Comparison of ENCODE assay signal across 33 cellular contexts in genomic region chr19:47538812-47539211, GRCh38. TPM values are rescaled to one million over a fixed set of nuclear protein-coding genes. Genes with fewer than 3 reads are reported as not detected.
"Had no signal": no experiment of that assay in that cellular context is flagged by ENCODE, and none has a peak within 500 bp of the region (broad histone marks: within the 10 kb centered on the region; RNA-seq: fewer than 3 reads in every experiment).

No MANE protein-coding gene starts in this region.

- H3K27me3 Mint-ChIP-seq: activated CD8-positive, alpha-beta T cell treated with anti-CD3 and anti-CD28 coated beads for 36 hours had no signal

- DNase-seq: activated CD4-positive, alpha-beta T cell treated with anti-CD3 and anti-CD28 coated beads, Interleukin-2, amount 10 ng/mL, durations not matched to agents 24 days and 14 days; activated CD4-positive, alpha-beta T cell treated with anti-CD3 and anti-CD28 coated beads, Interleukin-2, amount 50 U/mL, for 4 hours; activated CD8-positive, alpha-beta T cell treated with anti-CD3 and anti-CD28 coated beads for 36 hours; activated naive CD4-positive, alpha-beta T cell treated with anti-CD3 and anti-CD28 coated beads, Interleukin-2, amount 50 U/mL, for 16 hours; activated naive CD8-positive, alpha-beta T cell treated with anti-CD3 and anti-CD28 coated beads, Interleukin-2, amount 10 ng/mL, durations not matched to agents 7 days and 5 days; activated T-cell treated with anti-CD3 and anti-CD28 coated beads, Interleukin-2, amount 50 U/mL, for 24 hours; amygdala; body of pancreas; cerebellar nuclear complex; KG1; MG63; NCI-H1048; NCI-H1105 treated with DMSO at 0.1 percent for 48 hours; NCI-H1436 treated with DMSO at 0.1 percent for 48 hours; NCI-H1694 treated with DMSO at 0.1 percent for 48 hours; NCI-H2029; NCI-H2107; NCI-H2171; NCI-H510A; NCI-H526; NCI-H748 treated with DMSO at 0.1 percent for 48 hours; PC-3; Peyer's patch; RPMI8226; SHP77 treated with DMSO at 0.1 percent for 48 hours; SK-N-SH had no signal

- H3K9me3 ChIP-seq: ascending aorta, body of pancreas, breast epithelium, MG63, Peyer's patch, SJSA1, SK-N-SH had no signal

- H3K4me2 ChIP-seq: SK-N-SH had no signal

- H3K4me3 ChIP-seq: ascending aorta, body of pancreas, breast epithelium, MG63, Peyer's patch, SJSA1 had no signal

- H3K9me3 Mint-ChIP-seq: activated CD4-positive, alpha-beta T cell treated with anti-CD3 and anti-CD28 coated beads, Interleukin-2, amount 10 ng/mL, durations not matched to agents 24 days and 14 days; activated CD8-positive, alpha-beta T cell treated with anti-CD3 and anti-CD28 coated beads for 36 hours; activated naive CD8-positive, alpha-beta T cell treated with anti-CD3 and anti-CD28 coated beads, Interleukin-2, amount 10 ng/mL, durations not matched to agents 7 days and 5 days; activated T-cell treated with anti-CD3 and anti-CD28 coated beads, Interleukin-2, amount 50 U/mL, for 24 hours; T-helper 1 cell treated with Interleukin-12 subunit alpha and Interleukin-12 subunit beta and Interleukin-4 antibody, amounts not matched to agents 30 μg/mL and 1 μg/mL, for 36 hours; T-helper 2 cell treated with Interferon-gamma antibody and Interleukin-4, amounts not matched to agents 5 μg/mL and 100 μg/mL, for 36 hours had no signal

- ATAC-seq: activated CD8-positive, alpha-beta T cell treated with anti-CD3 and anti-CD28 coated beads for 36 hours; body of pancreas; PC-3 had no signal

- H3K27me3 ChIP-seq: ascending aorta, body of pancreas, breast epithelium, MG63, Peyer's patch, SJSA1 had no signal

- H3K36me3 ChIP-seq: ascending aorta, breast epithelium, MG63, Peyer's patch, SJSA1 had no signal

- H3K27ac Mint-ChIP-seq: activated CD4-positive, alpha-beta T cell treated with anti-CD3 and anti-CD28 coated beads, Interleukin-2, amount 10 ng/mL, durations not matched to agents 24 days and 14 days; activated CD8-positive, alpha-beta T cell treated with anti-CD3 and anti-CD28 coated beads for 36 hours; activated naive CD8-positive, alpha-beta T cell treated with anti-CD3 and anti-CD28 coated beads, Interleukin-2, amount 10 ng/mL, durations not matched to agents 7 days and 5 days; activated T-cell treated with anti-CD3 and anti-CD28 coated beads, Interleukin-2, amount 50 U/mL, for 24 hours; T-helper 1 cell treated with Interleukin-12 subunit alpha and Interleukin-12 subunit beta and Interleukin-4 antibody, amounts not matched to agents 30 μg/mL and 1 μg/mL, for 36 hours; T-helper 2 cell treated with Interferon-gamma antibody and Interleukin-4, amounts not matched to agents 5 μg/mL and 100 μg/mL, for 36 hours had no signal

- H3K36me3 Mint-ChIP-seq: activated naive CD8-positive, alpha-beta T cell treated with anti-CD3 and anti-CD28 coated beads, Interleukin-2, amount 10 ng/mL, durations not matched to agents 7 days and 5 days had no signal

- H3K27ac ChIP-seq: ascending aorta, body of pancreas, breast epithelium, Peyer's patch, SJSA1 had no signal

- H3K4me1 ChIP-seq: ascending aorta, body of pancreas, breast epithelium, Peyer's patch had no signal

- H3K9ac ChIP-seq: SK-N-SH had no signal

- H3K4me3 Mint-ChIP-seq: activated CD4-positive, alpha-beta T cell treated with anti-CD3 and anti-CD28 coated beads, Interleukin-2, amount 10 ng/mL, durations not matched to agents 24 days and 14 days; activated CD8-positive, alpha-beta T cell treated with anti-CD3 and anti-CD28 coated beads for 36 hours; activated naive CD8-positive, alpha-beta T cell treated with anti-CD3 and anti-CD28 coated beads, Interleukin-2, amount 10 ng/mL, durations not matched to agents 7 days and 5 days; activated T-cell treated with anti-CD3 and anti-CD28 coated beads, Interleukin-2, amount 50 U/mL, for 24 hours; IgD-negative memory B cell; T-helper 1 cell treated with Interleukin-12 subunit alpha and Interleukin-12 subunit beta and Interleukin-4 antibody, amounts not matched to agents 30 μg/mL and 1 μg/mL, for 36 hours; T-helper 2 cell treated with Interferon-gamma antibody and Interleukin-4, amounts not matched to agents 5 μg/mL and 100 μg/mL, for 36 hours had no signal

RNA-seq across cellular contexts. Expression of gene ZNF541, which starts 34.1 kb away (rescaled TPM):
- total RNA-seq: activated CD4-positive, alpha-beta T cell treated with anti-CD3 and anti-CD28 coated beads, Interleukin-2, amount 10 ng/mL, durations not matched to agents 24 days and 14 days; activated CD8-positive, alpha-beta memory T cell treated with anti-CD3 and anti-CD28 coated beads for 36 hours; ascending aorta; PC-3; Peyer's patch; SJSA1 had no signal
